ENCODE assay signal across 34 cellular contexts in the genomic region with DNA sequence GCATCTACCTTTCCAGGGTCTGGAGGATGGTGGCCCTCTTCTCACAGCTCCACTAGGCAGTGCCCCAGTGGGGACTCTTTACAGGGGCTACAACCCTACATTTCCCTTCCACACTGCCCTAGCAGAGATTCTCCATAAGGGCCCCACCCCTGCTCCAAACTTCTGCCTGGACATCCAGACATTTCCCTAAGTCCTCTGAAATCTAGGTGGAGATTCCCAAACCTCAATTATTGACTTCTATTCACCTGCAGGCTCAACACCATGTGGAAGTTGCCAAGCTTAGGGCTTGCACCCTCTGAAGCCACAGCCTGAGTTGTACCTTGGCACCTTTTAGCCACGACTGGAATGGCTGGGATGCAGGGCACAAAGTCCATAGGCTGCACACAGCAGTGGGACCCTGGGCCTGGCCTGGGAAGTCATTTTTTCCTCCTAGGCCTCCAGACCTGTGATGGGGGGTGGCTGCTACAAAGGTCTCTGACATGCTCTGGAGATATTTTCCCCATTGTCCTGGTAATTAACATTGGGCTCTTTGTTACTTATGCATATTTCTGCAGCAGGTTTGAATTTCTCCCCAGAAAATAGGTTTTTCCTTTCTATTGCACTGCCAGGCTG.
"Had no signal": no experiment of that assay in that cellular context is flagged by ENCODE, and none has a peak within 500 bp of the region (broad histone marks: within the 10 kb centered on the region; RNA-seq: fewer than 3 reads in every experiment).

No MANE protein-coding gene starts in this region.

- H3K4me1 Mint-ChIP-seq: activated B cell treated with CpG ODN at 0.5 μM for 24 hours; activated T-helper 17 cell treated with anti-CD3 and anti-CD28 coated beads, Interleukin-2, amount 50 U/mL, for 72 hours; central memory CD8-positive, alpha-beta T cell; T-helper 17 cell had no signal

- H3K36me3 ChIP-seq: brain microvascular endothelial cell, WERI-Rb-1 had no signal

- FAIRE-seq: astrocyte, bronchial epithelial cell, endometrium, endothelial cell of umbilical vein, frontal cortex had no signal

- H3K27me3 ChIP-seq: brain microvascular endothelial cell, dorsolateral prefrontal cortex had no signal

- H3K4me3 Mint-ChIP-seq: activated B cell treated with CpG ODN at 0.5 μM for 24 hours; activated CD8-positive, alpha-beta T cell treated with anti-CD3 and anti-CD28 coated beads for 36 hours; activated naive CD8-positive, alpha-beta T cell; activated T-cell treated with anti-CD3 and anti-CD28 coated beads, Interleukin-2, amount 50 U/mL, for 4 hours; activated T-helper 17 cell treated with anti-CD3 and anti-CD28 coated beads, Interleukin-2, amount 50 U/mL, for 72 hours; central memory CD8-positive, alpha-beta T cell; dendritic cell treated with granulocyte-macrophage colony-stimulating factor and Interleukin-4, amounts not matched to agents 40 ng/mL and 50 ng/mL, for 4 days; effector memory CD8-positive, alpha-beta T cell; T-helper 17 cell; T-helper 2 cell treated with Interferon-gamma antibody and Interleukin-4, amounts not matched to agents 5 μg/mL and 100 μg/mL, for 36 hours had no signal

- DNase-seq: activated B cell treated with CpG ODN at 0.5 μM for 24 hours; activated CD4-positive, alpha-beta T cell treated with anti-CD3 and anti-CD28 coated beads for 48 hours; activated CD4-positive, alpha-beta T cell treated with anti-CD3 and anti-CD28 coated beads, Interleukin-2, amount 50 U/mL, for 1 hour; activated CD4-positive, alpha-beta T cell treated with anti-CD3 and anti-CD28 coated beads, Interleukin-2, amount 50 U/mL, for 48 hours; activated CD8-positive, alpha-beta memory T cell treated with anti-CD3 and anti-CD28 coated beads for 24 hours; activated CD8-positive, alpha-beta T cell treated with anti-CD3 and anti-CD28 coated beads for 36 hours; activated effector memory CD4-positive, alpha-beta T cell treated with Interleukin-2 at 50 U/mL for 16 hours; activated gamma-delta T cell treated with Interleukin-2 at 50 U/mL for 16 hours; activated naive CD4-positive, alpha-beta T cell treated with anti-CD3 and anti-CD28 coated beads, Interleukin-2, amount 50 U/mL, for 16 hours; activated naive CD4-positive, alpha-beta T cell treated with Interleukin-2 at 50 U/mL for 16 hours; activated T-cell treated with anti-CD3 and anti-CD28 coated beads, Interleukin-2, amount 50 U/mL, for 4 hours; amniotic stem cell; anterior cingulate cortex; brain microvascular endothelial cell; dorsolateral prefrontal cortex; effector CD4-positive, alpha-beta T cell; effector memory CD8-positive, alpha-beta T cell; foreskin fibroblast; T-helper 17 cell; T1000; WERI-Rb-1 had no signal

- H3K27ac ChIP-seq: brain microvascular endothelial cell, coronary artery, dorsolateral prefrontal cortex, epithelial cell of prostate, WERI-Rb-1 had no signal

- H3K27me3 Mint-ChIP-seq: activated CD8-positive, alpha-beta T cell treated with anti-CD3 and anti-CD28 coated beads for 36 hours; activated naive CD8-positive, alpha-beta T cell; activated T-helper 17 cell treated with anti-CD3 and anti-CD28 coated beads, Interleukin-2, amount 50 U/mL, for 72 hours; central memory CD8-positive, alpha-beta T cell; dendritic cell treated with granulocyte-macrophage colony-stimulating factor and Interleukin-4, amounts not matched to agents 40 ng/mL and 50 ng/mL, for 4 days; effector memory CD8-positive, alpha-beta T cell; T-helper 17 cell had no signal

- ATAC-seq: activated CD4-positive, CD25-positive, alpha-beta regulatory T cell treated with anti-CD3 and anti-CD28 coated beads, Interleukin-2, amount 50 U/mL, for 24 hours; activated CD8-positive, alpha-beta T cell treated with anti-CD3 and anti-CD28 coated beads for 36 hours; activated T-cell treated with anti-CD3 and anti-CD28 coated beads, Interleukin-2, amount 50 U/mL, for 4 hours; activated T-helper 17 cell treated with anti-CD3 and anti-CD28 coated beads, Interleukin-2, amount 50 U/mL, for 72 hours; effector memory CD8-positive, alpha-beta T cell; T-helper 17 cell had no signal

- H3K4me3 ChIP-seq: coronary artery, dorsolateral prefrontal cortex had no signal

- H3K9me3 Mint-ChIP-seq: central memory CD8-positive, alpha-beta T cell had no signal

- H3K27ac Mint-ChIP-seq: activated B cell treated with CpG ODN at 0.5 μM for 24 hours; activated CD8-positive, alpha-beta T cell treated with anti-CD3 and anti-CD28 coated beads for 36 hours; activated naive CD8-positive, alpha-beta T cell; activated T-helper 17 cell treated with anti-CD3 and anti-CD28 coated beads, Interleukin-2, amount 50 U/mL, for 72 hours; dendritic cell treated with granulocyte-macrophage colony-stimulating factor and Interleukin-4, amounts not matched to agents 40 ng/mL and 50 ng/mL, for 4 days; effector memory CD8-positive, alpha-beta T cell; T-helper 17 cell; T-helper 2 cell treated with Interferon-gamma antibody and Interleukin-4, amounts not matched to agents 5 μg/mL and 100 μg/mL, for 36 hours had no signal
